ENCODE assay signal across 12 cellular contexts in the genomic region with DNA sequence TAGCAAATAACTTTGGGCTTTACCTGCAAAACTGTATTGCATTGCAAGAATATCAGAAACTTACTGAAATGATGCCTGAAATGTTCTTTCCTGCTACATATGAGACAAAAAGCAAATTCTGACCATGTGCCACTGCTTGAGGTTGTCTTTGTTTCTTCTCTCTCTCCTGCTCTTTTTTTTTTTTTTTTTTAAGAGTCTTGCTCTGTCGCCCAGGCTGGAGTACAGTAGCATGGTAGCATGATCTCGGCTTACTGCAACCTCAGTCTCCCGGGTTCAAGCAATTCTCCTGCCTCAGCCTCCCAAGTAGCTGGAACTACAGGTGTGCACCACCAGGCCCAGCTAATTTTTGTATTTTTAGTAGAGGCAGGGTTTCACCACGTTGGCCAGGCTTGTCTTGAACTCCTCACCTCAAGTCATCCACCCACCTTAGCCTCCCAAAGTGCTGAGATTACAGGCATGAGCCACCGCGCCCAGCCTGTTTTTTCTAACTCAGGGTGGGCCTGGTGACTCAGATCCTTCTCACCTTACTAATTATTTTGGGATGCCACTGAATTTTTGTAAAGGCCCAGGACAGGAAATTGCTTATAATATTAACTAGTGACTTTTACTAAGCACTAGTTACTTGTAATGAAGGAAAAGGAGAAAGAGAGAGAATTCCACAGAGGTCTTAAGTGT. TPM values are rescaled to one million over a fixed set of nuclear protein-coding genes. Genes with fewer than 3 reads are reported as not detected.
DNase-seq lines count a peak whose midpoint lies in the region; ATAC-seq and TF ChIP-seq lines count a peak whose summit lies in the region.
"Had no signal": no experiment of that assay in that cellular context is flagged by ENCODE, and none has a peak within 500 bp of the region (broad histone marks: within the 10 kb centered on the region; RNA-seq: fewer than 3 reads in every experiment).

No MANE protein-coding gene starts in this region.

- H3K36me3 Mint-ChIP-seq in Calu3 (ENCODE audit: insufficient read depth, unreplicated experiment), result peaks cover 4% of the 10 kb centered on the region
- no peaks in the 10 kb centered on the region for H3K36me3 Mint-ChIP-seq in activated CD8-positive, alpha-beta T cell treated with anti-CD3 and anti-CD28 coated beads, Interleukin-2, amount 10 ng/mL, durations not matched to agents 7 days and 5 days (ENCODE audit: low read depth)
- peaks cover 4 to 6% (median 4%) of the 10 kb centered on the region in 5 donors for H3K36me3 Mint-ChIP-seq in naive thymus-derived CD4-positive, alpha-beta T cell

- no peak overlapping the region for H3K4me3 ChIP-seq in naive thymus-derived CD4-positive, alpha-beta T cell (ENCODE audit: low read length)
- no peak overlapping the region for H3K4me3 ChIP-seq in gastroesophageal sphincter
- H3K4me3 ChIP-seq: GM23338 had no signal

- WGBS in gastroesophageal sphincter (ENCODE audit: low coverage in 1 of 2), 2 donors, result 72% methylated on average over 6 of the region's 6 CpGs; no CpG with 5 or more reads in 1 of the 2 donors

- peaks cover 9% of the 10 kb centered on the region for H3K4me1 Mint-ChIP-seq in Calu3 (ENCODE audit: low read depth, unreplicated experiment)
- H3K4me1 Mint-ChIP-seq in activated CD8-positive, alpha-beta T cell treated with anti-CD3 and anti-CD28 coated beads, Interleukin-2, amount 10 ng/mL, durations not matched to agents 7 days and 5 days (ENCODE audit: low read depth), result peaks cover 10% of the 10 kb centered on the region
- peaks cover 0 to 15% (median 9%) of the 10 kb centered on the region in 7 donors for H3K4me1 Mint-ChIP-seq in naive thymus-derived CD4-positive, alpha-beta T cell

- CTCF ChIA-PET in Calu3 (lab: Charles Lee), result interaction anchor here (0.6 to 5.7 kb wide), 13 partner anchors 68 to 551 kb away, joined by 3 to 57 read pairs (median 4); a partner anchor contains a TSS
- CTCF ChIA-PET in activated CD8-positive, alpha-beta T cell treated with anti-CD3 and anti-CD28 coated beads, Interleukin-2, amount 10 ng/mL, durations not matched to agents 7 days and 5 days (lab: Charles Lee), result interaction anchor here (0.8 to 9.1 kb wide), 25 partner anchors 9 to 502 kb away, joined by 3 to 177 read pairs (median 5); a partner anchor contains a TSS
- CTCF ChIA-PET in naive thymus-derived CD4-positive, alpha-beta T cell (lab: Charles Lee), result interaction anchor here (0.6 to 12.0 kb wide), 9 partner anchors 8 to 319 kb away, joined by 3 to 167 read pairs (median 4); a partner anchor contains a TSS

- H3K36me3 ChIP-seq in naive thymus-derived CD4-positive, alpha-beta T cell (ENCODE audit: control insufficient read depth in 2 of 3, insufficient read depth in 3 of 3, low read length in 3 of 3), result no peaks in the 10 kb centered on the region
- H3K36me3 ChIP-seq in gastroesophageal sphincter, result no peaks in the 10 kb centered on the region
- H3K36me3 ChIP-seq: esophagus squamous epithelium, prostate gland had no signal

- TF ChIP-seq CTCF in Calu3 (IDR thresholded peaks at IDR 0.05; ENCODE audit: unreplicated experiment) (peak; percentile 22), gastroesophageal sphincter (IDR thresholded peaks at IDR 0.05) (no peak)

- H3K27ac Mint-ChIP-seq in Calu3 (ENCODE audit: unreplicated experiment), result no peak overlapping the region
- peak overlapping the region; percentile 58 for H3K27ac Mint-ChIP-seq in activated CD8-positive, alpha-beta T cell treated with anti-CD3 and anti-CD28 coated beads, Interleukin-2, amount 10 ng/mL, durations not matched to agents 7 days and 5 days
- peak overlapping the region in 2 of 9 donors; percentile 85 to 90 for H3K27ac Mint-ChIP-seq in naive thymus-derived CD4-positive, alpha-beta T cell
- H3K27ac Mint-ChIP-seq: GM23338 had no signal

- POLR2A ChIA-PET in activated CD8-positive, alpha-beta T cell treated with anti-CD3 and anti-CD28 coated beads, Interleukin-2, amount 10 ng/mL, durations not matched to agents 7 days and 5 days (lab: Charles Lee), result interaction anchor here (0.6 to 5.4 kb wide), 7 partner anchors 29 to 290 kb away, joined by 3 to 26 read pairs (median 4); a partner anchor contains a TSS
- POLR2A ChIA-PET in naive thymus-derived CD4-positive, alpha-beta T cell (lab: Charles Lee), result interaction anchor here (0.6 to 7.7 kb wide), 7 partner anchors 132 to 323 kb away, joined by 3 to 105 read pairs (median 5); a partner anchor contains a TSS

- DNase-seq in Calu3 (peak; percentile 39), hippocampal formation (lab: John Stamatoyannopoulos, UW) (no peak), ecto neural progenitor cell (ENCODE audit: low spot score) (no peak)
- DNase-seq in activated CD8-positive, alpha-beta T cell treated with anti-CD3 and anti-CD28 coated beads, Interleukin-2, amount 10 ng/mL, durations not matched to agents 7 days and 5 days, result no peak
- DNase-seq in naive thymus-derived CD4-positive, alpha-beta T cell, result no peak
- DNase-seq: esophagus squamous epithelium had no signal

- H3K27me3 ChIP-seq in naive thymus-derived CD4-positive, alpha-beta T cell (ENCODE audit: control insufficient read depth in 2 of 2, insufficient read depth in 2 of 2, low read length in 2 of 2), result no peaks in the 10 kb centered on the region
- no peaks in the 10 kb centered on the region for H3K27me3 ChIP-seq in gastroesophageal sphincter
- H3K27me3 ChIP-seq: esophagus squamous epithelium had no signal

- no TSS peak for BruUV-seq in Calu3 (replicated peaks; lab: Mats Ljungman, UMichigan)

- H3K9me3 Mint-ChIP-seq in Calu3 (ENCODE audit: low read depth, unreplicated experiment), result peaks cover 6% of the 10 kb centered on the region
- H3K9me3 Mint-ChIP-seq in activated CD8-positive, alpha-beta T cell treated with anti-CD3 and anti-CD28 coated beads, Interleukin-2, amount 10 ng/mL, durations not matched to agents 7 days and 5 days (ENCODE audit: insufficient read depth), result no peaks in the 10 kb centered on the region
- peaks cover 0 to 14% (median 5%) of the 10 kb centered on the region in 11 donors for H3K9me3 Mint-ChIP-seq in naive thymus-derived CD4-positive, alpha-beta T cell
- H3K9me3 Mint-ChIP-seq: GM23338 had no signal

- ATAC-seq in HG03108 (IDR thresholded peaks at IDR 0.05; ENCODE audit: unreplicated experiment), result peak; percentile 13
- peak; percentile 28 for ATAC-seq in activated CD8-positive, alpha-beta T cell treated with anti-CD3 and anti-CD28 coated beads, Interleukin-2, amount 10 ng/mL, durations not matched to agents 7 days and 5 days
- no peak for ATAC-seq in naive thymus-derived CD4-positive, alpha-beta T cell
- no peak for ATAC-seq in HG02973 (IDR thresholded peaks at IDR 0.05; ENCODE audit: unreplicated experiment)
- no peak for ATAC-seq in gastroesophageal sphincter

- H3K9me3 ChIP-seq in naive thymus-derived CD4-positive, alpha-beta T cell (ENCODE audit: control insufficient read depth in 2 of 3, low read length in 3 of 3), result peaks cover 0 to 6% (median 0%) of the 10 kb centered on the region in 3 experiments
- peaks cover 0 to 7% (median 0%) of the 10 kb centered on the region in 3 donors for H3K9me3 ChIP-seq in gastroesophageal sphincter
- H3K9me3 ChIP-seq: esophagus squamous epithelium, prostate gland had no signal

- H3K4me3 Mint-ChIP-seq in Calu3 (ENCODE audit: low read depth, unreplicated experiment), result no peak overlapping the region
- peak overlapping the region; percentile 66 for H3K4me3 Mint-ChIP-seq in activated CD8-positive, alpha-beta T cell treated with anti-CD3 and anti-CD28 coated beads, Interleukin-2, amount 10 ng/mL, durations not matched to agents 7 days and 5 days
- H3K4me3 Mint-ChIP-seq in naive thymus-derived CD4-positive, alpha-beta T cell, result peak overlapping the region in 9 of 10 donors; percentile 29 to 82 (median 77)
- H3K4me3 Mint-ChIP-seq: GM23338 had no signal

- no peaks in the 10 kb centered on the region for H3K27me3 Mint-ChIP-seq in Calu3 (ENCODE audit: unreplicated experiment)
- no peaks in the 10 kb centered on the region for H3K27me3 Mint-ChIP-seq in activated CD8-positive, alpha-beta T cell treated with anti-CD3 and anti-CD28 coated beads, Interleukin-2, amount 10 ng/mL, durations not matched to agents 7 days and 5 days (ENCODE audit: low read depth)
- H3K27me3 Mint-ChIP-seq in naive thymus-derived CD4-positive, alpha-beta T cell, result no peaks in the 10 kb centered on the region

- no peak for TF ChIP-seq EP300 in gastroesophageal sphincter (IDR thresholded peaks at IDR 0.05)

- no peak for TF ChIP-seq POLR2A in gastroesophageal sphincter (IDR thresholded peaks at IDR 0.05)

- peak overlapping the region; percentile 73 for H3K27ac ChIP-seq in naive thymus-derived CD4-positive, alpha-beta T cell (ENCODE audit: low read depth, low read length)
- H3K27ac ChIP-seq in gastroesophageal sphincter, result no peak overlapping the region
- H3K27ac ChIP-seq: esophagus squamous epithelium had no signal

- H3K4me1 ChIP-seq in naive thymus-derived CD4-positive, alpha-beta T cell (ENCODE audit: control insufficient read depth in 2 of 2, insufficient read depth in 2 of 2, low read length in 2 of 2), result peaks cover 23 to 41% of the 10 kb centered on the region in 2 donors
- H3K4me1 ChIP-seq in gastroesophageal sphincter, result peaks cover 0 to 9% (median 0%) of the 10 kb centered on the region in 3 donors
- H3K4me1 ChIP-seq: prostate gland had no signal

- intact Hi-C loops in Calu3 (cut with micrococcal nuclease; ENCODE audit: unreplicated experiment), result loop anchor here (5.0 to 10.0 kb wide), 4 partner anchors 67 to 529 kb away; no protein-coding TSS in a partner anchor
- intact Hi-C loops in naive thymus-derived CD4-positive, alpha-beta T cell (cut with micrococcal nuclease), result loop anchor here (1.0 to 10.0 kb wide), 12 partner anchors 72 to 1961 kb away; a partner anchor contains a TSS

RNA-seq across cellular contexts. Expression of a gene that starts 35.9 kb away (rescaled TPM):
- total RNA-seq in Calu3 (2022) (not detected in 2 replicates), gastroesophageal sphincter (not detected)
- total RNA-seq in activated CD8-positive, alpha-beta T cell treated with anti-CD3 and anti-CD28 coated beads, Interleukin-2, amount 10 ng/mL, durations not matched to agents 7 days and 5 days, result not detected
- total RNA-seq in naive thymus-derived CD4-positive, alpha-beta T cell, result not detected
- polyA plus RNA-seq in naive thymus-derived CD4-positive, alpha-beta T cell, result not detected
- total RNA-seq: esophagus squamous epithelium, GM23338, kidney epithelial cell had no signal
- polyA plus RNA-seq: GM23338 had no signal

RNA-seq across cellular contexts. Expression of a gene that starts 44.8 kb away (rescaled TPM):
- total RNA-seq in Calu3 (2022) (33.6 TPM in 2 replicates), gastroesophageal sphincter (10 to 100 TPM; 35.7 to 49.8 (median 46.2) TPM)
- 10 to 100 TPM; 41.6 to 44.1 TPM for total RNA-seq in activated CD8-positive, alpha-beta T cell treated with anti-CD3 and anti-CD28 coated beads, Interleukin-2, amount 10 ng/mL, durations not matched to agents 7 days and 5 days
- total RNA-seq in naive thymus-derived CD4-positive, alpha-beta T cell, result 10 to 100 TPM; 35.5 to 52.3 (median 44.1) TPM
- 10 to 100 TPM; 60.2 to 62.7 TPM for polyA plus RNA-seq in naive thymus-derived CD4-positive, alpha-beta T cell

Comparison
In these comparisons a context has a peak if more than half of its experiments do, and no peak if none do; other contexts are left out.
1. ATAC-seq: peak in HG03108 (single experiment) and activated CD8-positive, alpha-beta T cell treated with anti-CD3 and anti-CD28 coated beads, Interleukin-2, amount 10 ng/mL, durations not matched to agents 7 days and 5 days (single experiment); none in naive thymus-derived CD4-positive, alpha-beta T cell (single experiment), HG02973 (single experiment) and gastroesophageal sphincter (single experiment).